In genomic region chrX:9596837-9597236, GRCh38 we compare ENCODE assay signal across 1 cellular context.
A peak's percentile ranks its signal among the peaks of the same experiment; 100 is the strongest.
TF ChIP-seq lines count a peak whose summit lies in the region.

No MANE protein-coding gene starts in this region.

TF ChIP-seq in HepG2, 621 proteins besides CTCF, POLR2A, EP300 and RAD21 (continued from another document):
- TF ChIP-seq FOXO4 (CRISPR knock-in tag; conservative IDR thresholded peaks at IDR 0.05) (no peak), MAFF (IDR thresholded peaks at IDR 0.05; ENCODE audit: low read depth, low read length) (peak; percentile 21; the same call in 1 of the 2 replicates)
